In genomic region chr7:47470567-47471357, GRCh38 we compare ENCODE assay signal across 11 cellular contexts.
A peak's percentile ranks its signal among the peaks of the same experiment; 100 is the strongest.
DNase-seq lines count a peak whose midpoint lies in the region; ATAC-seq and TF ChIP-seq lines count a peak whose summit lies in the region.
"Had no signal": no experiment of that assay in that cellular context is flagged by ENCODE, and none has a peak within 500 bp of the region (broad histone marks: within the 10 kb centered on the region; RNA-seq: fewer than 3 reads in every experiment).

No MANE protein-coding gene starts in this region.

- H3K27me3 ChIP-seq in foreskin keratinocyte: no peaks in the 10 kb centered on the region

- H3K4me3 ChIP-seq in coronary artery: no peak overlapping the region
- H3K4me3 ChIP-seq: lung had no signal

- ATAC-seq in Right ventricle myocardium superior (ENCODE audit: poor library complexity): no peak
- ATAC-seq in foreskin keratinocyte: no peak
- ATAC-seq: activated naive CD4-positive, alpha-beta T cell treated with anti-CD3 and anti-CD28 coated beads, Interleukin-2, amount 50 U/mL, for 72 hours had no signal

- H3K9me3 Mint-ChIP-seq in nephron: no peaks in the 10 kb centered on the region
- H3K9me3 Mint-ChIP-seq in activated naive CD8-positive, alpha-beta T cell treated with anti-CD3 and anti-CD28 coated beads for 36 hours: no peaks in the 10 kb centered on the region
- H3K9me3 Mint-ChIP-seq: activated naive CD4-positive, alpha-beta T cell treated with anti-CD3 and anti-CD28 coated beads, Interleukin-2, amount 50 U/mL, for 72 hours had no signal

- H3K36me3 Mint-ChIP-seq in nephron (ENCODE audit: low read depth): peaks cover 21% of the 10 kb centered on the region
- no peaks in the 10 kb centered on the region for H3K36me3 Mint-ChIP-seq in activated naive CD8-positive, alpha-beta T cell treated with anti-CD3 and anti-CD28 coated beads for 36 hours
- H3K36me3 Mint-ChIP-seq: activated naive CD4-positive, alpha-beta T cell treated with anti-CD3 and anti-CD28 coated beads, Interleukin-2, amount 50 U/mL, for 72 hours had no signal

- peak overlapping the region; percentile 17 to 55 for H3K27ac ChIP-seq in coronary artery
- H3K27ac ChIP-seq in foreskin keratinocyte: no peak overlapping the region

- peaks cover 17% of the 10 kb centered on the region for H3K4me1 Mint-ChIP-seq in nephron
- H3K4me1 Mint-ChIP-seq in activated naive CD8-positive, alpha-beta T cell treated with anti-CD3 and anti-CD28 coated beads for 36 hours: no peaks in the 10 kb centered on the region

- no peaks in the 10 kb centered on the region for H3K27me3 Mint-ChIP-seq in nephron (ENCODE audit: low read depth)
- peaks cover 3% of the 10 kb centered on the region for H3K27me3 Mint-ChIP-seq in activated naive CD8-positive, alpha-beta T cell treated with anti-CD3 and anti-CD28 coated beads for 36 hours

- intact Hi-C loops in Right ventricle myocardium superior (cut with DNase I): no loop called here

- peak overlapping the region in 2 of 3 experiments; percentile 88 to 96 for H3K27ac Mint-ChIP-seq in nephron
- H3K27ac Mint-ChIP-seq in activated naive CD8-positive, alpha-beta T cell treated with anti-CD3 and anti-CD28 coated beads for 36 hours: no peak overlapping the region
- H3K27ac Mint-ChIP-seq: activated naive CD4-positive, alpha-beta T cell treated with anti-CD3 and anti-CD28 coated beads, Interleukin-2, amount 50 U/mL, for 72 hours had no signal

- TF ChIP-seq CTCF in coronary artery (IDR thresholded peaks at IDR 0.05): no peak
- TF ChIP-seq CTCF in nephron (IDR thresholded peaks at IDR 0.05; ENCODE audit: unreplicated experiment in 3 of 3): no peak
- no peak for TF ChIP-seq CTCF in foreskin keratinocyte (conservative IDR thresholded peaks at IDR 0.05)

- H3K4me3 Mint-ChIP-seq in nephron: peak overlapping the region in 2 of 3 experiments; percentile 43 to 56
- no peak overlapping the region for H3K4me3 Mint-ChIP-seq in activated naive CD8-positive, alpha-beta T cell treated with anti-CD3 and anti-CD28 coated beads for 36 hours

- no peaks in the 10 kb centered on the region for H3K4me1 ChIP-seq in foreskin keratinocyte

- peak; percentile 97 for DNase-seq in COLO668 (lab: John Stamatoyannopoulos, UW; ENCODE audit: unreplicated experiment)
- peak; percentile 92 to 98 for DNase-seq in NCI-H2081 (lab: John Stamatoyannopoulos, UW)
- DNase-seq in coronary artery (ENCODE audit: low spot score): no peak
- DNase-seq in Right ventricle myocardium superior: no peak
- DNase-seq in activated naive CD8-positive, alpha-beta T cell treated with anti-CD3 and anti-CD28 coated beads for 36 hours: no peak
- no peak for DNase-seq in foreskin keratinocyte
- no peak for DNase-seq in activated gamma-delta T cell (lab: John Stamatoyannopoulos, UW)
- DNase-seq: stimulated activated CD4-positive, alpha-beta T cell treated with anti-CD3 and anti-CD28 coated beads, Interleukin-2, amount 100 ng/mL, for 48 hours had no signal

Comparison
In these comparisons a context has a peak if more than half of its experiments do, and no peak if none do; other contexts are left out.
1. DNase-seq: peak in COLO668 (single experiment) and NCI-H2081 (2 of 2); none in coronary artery (single experiment), Right ventricle myocardium superior (single experiment), activated naive CD8-positive, alpha-beta T cell treated with anti-CD3 and anti-CD28 coated beads for 36 hours (single experiment), foreskin keratinocyte (0 of 2) and activated gamma-delta T cell (single experiment).